In genomic region chr5:110512266-110512665, GRCh38 we compare ENCODE assay signal across 37 cellular contexts.
A peak's percentile ranks its signal among the peaks of the same experiment; 100 is the strongest.
DNase-seq lines count a peak whose midpoint lies in the region; ATAC-seq, FAIRE-seq and TF ChIP-seq lines count a peak whose summit lies in the region.
"Had no signal": no experiment of that assay in that cellular context is flagged by ENCODE, and none has a peak within 500 bp of the region (broad histone marks: within the 10 kb centered on the region; RNA-seq: fewer than 3 reads in every experiment).

No MANE protein-coding gene starts in this region.

- no peak overlapping the region for H2BK12ac ChIP-seq in mesenchymal stem cell (ENCODE audit: low read length in 2 of 2)

- no peaks in the 10 kb centered on the region for H3K9me3 Mint-ChIP-seq in astrocyte (ENCODE audit: unreplicated experiment)
- no peaks in the 10 kb centered on the region for H3K9me3 Mint-ChIP-seq in activated T-cell treated with anti-CD3 and anti-CD28 coated beads, Interleukin-2, amount 50 U/mL, for 72 hours
- H3K9me3 Mint-ChIP-seq: CD4-positive, alpha-beta T cell; CD8-positive, alpha-beta memory T cell; CD8-positive, alpha-beta T cell had no signal

- H2BK120ac ChIP-seq in mesenchymal stem cell (ENCODE audit: low read depth, low read length) (no peak overlapping the region), mesendoderm (ENCODE audit: low read depth, low read length) (no peak overlapping the region)

- H4K20me1 ChIP-seq in astrocyte (ENCODE audit: insufficient read depth, low read length) (no peaks in the 10 kb centered on the region), MM.1S (ENCODE audit: insufficient read depth, low read length) (no peaks in the 10 kb centered on the region)
- H4K20me1 ChIP-seq: BLaER1; BLaER1 treated with 17β-estradiol and CSF1 and Interleukin-3, amounts not matched to agents 10 nM and 100 nM had no signal

- no peaks in the 10 kb centered on the region for H3K9me3 ChIP-seq in astrocyte (ENCODE audit: insufficient read depth, low read depth, low read length)
- no peaks in the 10 kb centered on the region for H3K9me3 ChIP-seq in mesenchymal stem cell (ENCODE audit: control insufficient read depth, low read length)
- no peaks in the 10 kb centered on the region for H3K9me3 ChIP-seq in MM.1S (replicated peaks; ENCODE audit: insufficient read depth, low read length)
- H3K9me3 ChIP-seq: A549; BE2C; BLaER1; BLaER1 treated with 17β-estradiol and CSF1 and Interleukin-3, amounts not matched to agents 10 nM and 100 nM; Caco-2 had no signal

- DNase-seq in amniotic epithelial cell (ENCODE audit: low read depth) (peak; percentile 3), astrocyte (ENCODE audit: low read depth) (peak; percentile 50), astrocyte of the hippocampus (ENCODE audit: low read depth, low spot score) (peak; percentile 37), mesenchymal stem cell (peak; percentile 14), GOT3 (lab: John Stamatoyannopoulos, UW) (no peak), MM.1S (no peak), mesendoderm (no peak)
- DNase-seq in activated T-cell treated with anti-CD3 and anti-CD28 coated beads, Interleukin-2, amount 50 U/mL, for 72 hours: no peak
- DNase-seq: 8988T; ACHN; AML-193; BE2C; C1 segment of cervical spinal cord; Caco-2; Calu3; CD4-positive, alpha-beta memory T cell; CD4-positive, alpha-beta T cell; CD4-positive, CD25-positive, alpha-beta regulatory T cell; CD8-positive, alpha-beta memory T cell; CD8-positive, alpha-beta T cell; COR-L47; DMS 273 treated with DMSO at 0.1 percent for 48 hours; DMS153; DMS53; DMS79; DMS79 treated with DMSO at 0.1 percent for 48 hours; DND-41; EL had no signal

- H3K4me1 ChIP-seq in astrocyte (ENCODE audit: insufficient read depth, low read length) (no peaks in the 10 kb centered on the region), mesenchymal stem cell (ENCODE audit: control insufficient read depth, insufficient read depth, low read depth, low read length) (no peaks in the 10 kb centered on the region), MM.1S (ENCODE audit: low read length) (no peaks in the 10 kb centered on the region), mesendoderm (ENCODE audit: control insufficient read depth, low read depth, low read length) (no peaks in the 10 kb centered on the region)
- H3K4me1 ChIP-seq: A549; BLaER1; BLaER1 treated with 17β-estradiol and CSF1 and Interleukin-3, amounts not matched to agents 10 nM and 100 nM; Caco-2 had no signal

- no peaks in the 10 kb centered on the region for H3K79me1 ChIP-seq in mesenchymal stem cell (replicated peaks; ENCODE audit: low read length, poor library complexity, severe bottlenecking)
- no peaks in the 10 kb centered on the region for H3K79me1 ChIP-seq in mesendoderm (ENCODE audit: low read length)

- WGBS in mesenchymal stem cell: 35% methylated on average over 1 of the region's 4 CpGs
- no CpG with 5 or more reads among the region's 4 CpGs for WGBS in mesendoderm (ENCODE audit: extremely low coverage, insufficient coverage, low lambda C conversion rate)

- H3K18ac ChIP-seq in mesenchymal stem cell (ENCODE audit: low read depth in 1 of 2, low read length in 2 of 2): no peak overlapping the region
- H3K18ac ChIP-seq in mesendoderm (ENCODE audit: low read length): no peak overlapping the region

- H3K4me3 ChIP-seq in astrocyte (ENCODE audit: insufficient read depth, low read depth, low read length): no peak overlapping the region
- no peak overlapping the region for H3K4me3 ChIP-seq in mesenchymal stem cell (ENCODE audit: insufficient read depth in 1 of 2, low read depth in 1 of 2, low read length in 2 of 2)
- H3K4me3 ChIP-seq in MM.1S (ENCODE audit: low read length): no peak overlapping the region
- H3K4me3 ChIP-seq in mesendoderm (ENCODE audit: low read length): no peak overlapping the region
- H3K4me3 ChIP-seq: A549; BLaER1; BLaER1 treated with 17β-estradiol and CSF1 and Interleukin-3, amounts not matched to agents 10 nM and 100 nM had no signal

- H3K4me2 ChIP-seq in astrocyte (ENCODE audit: low read length) (no peak overlapping the region), mesenchymal stem cell (ENCODE audit: low read length, poor library complexity, severe bottlenecking) (no peak overlapping the region), MM.1S (ENCODE audit: low read depth, low read length) (no peak overlapping the region), mesendoderm (ENCODE audit: low read length) (no peak overlapping the region)
- H3K4me2 ChIP-seq: A549; BLaER1; BLaER1 treated with 17β-estradiol and CSF1 and Interleukin-3, amounts not matched to agents 10 nM and 100 nM had no signal

- H3K27ac ChIP-seq in astrocyte (ENCODE audit: low read depth, low read length) (no peak overlapping the region), mesenchymal stem cell (ENCODE audit: low read length, poor library complexity, severe bottlenecking) (no peak overlapping the region), MM.1S (ENCODE audit: low read length) (no peak overlapping the region), mesendoderm (ENCODE audit: low read depth, low read length) (no peak overlapping the region)
- H3K27ac ChIP-seq: 22Rv1; A549; BLaER1; BLaER1 treated with 17β-estradiol and CSF1 and Interleukin-3, amounts not matched to agents 10 nM and 100 nM; C4-2B had no signal

- H3K23ac ChIP-seq in mesenchymal stem cell (ENCODE audit: low read length in 2 of 2) (no peak overlapping the region), mesendoderm (ENCODE audit: low read length) (no peak overlapping the region)

- no peak for TF ChIP-seq CTCF in astrocyte (IDR thresholded peaks at IDR 0.05; ENCODE audit: insufficient read depth, low read depth, low read length)
- TF ChIP-seq CTCF in MM.1S (IDR thresholded peaks at IDR 0.05; ENCODE audit: low read length): no peak

- H2BK15ac ChIP-seq in mesenchymal stem cell (ENCODE audit: low read depth, poor library complexity, severe bottlenecking) (no peak overlapping the region), mesendoderm (replicated peaks; ENCODE audit: low read depth) (no peak overlapping the region)

- H4K8ac ChIP-seq in mesenchymal stem cell (ENCODE audit: low read length) (no peak overlapping the region), mesendoderm (ENCODE audit: low read depth, low read length) (no peak overlapping the region)

- H3K79me2 ChIP-seq in astrocyte (ENCODE audit: insufficient read depth, low read length) (no peaks in the 10 kb centered on the region), MM.1S (ENCODE audit: low read length) (no peaks in the 10 kb centered on the region), mesendoderm (ENCODE audit: control insufficient read depth, insufficient read depth, low read length) (no peaks in the 10 kb centered on the region)

- H3K4ac ChIP-seq in mesenchymal stem cell (ENCODE audit: low read depth in 1 of 2, low read length in 2 of 2) (no peak overlapping the region), mesendoderm (ENCODE audit: low read depth, low read length) (no peak overlapping the region)

- no peak for FAIRE-seq in astrocyte (lab: Jason Lieb, UNC)
- FAIRE-seq: A204.1, A549, D721Med had no signal

- no peak overlapping the region for H3K27ac Mint-ChIP-seq in astrocyte (ENCODE audit: unreplicated experiment)
- H3K27ac Mint-ChIP-seq in activated T-cell treated with anti-CD3 and anti-CD28 coated beads, Interleukin-2, amount 50 U/mL, for 72 hours: no peak overlapping the region
- H3K27ac Mint-ChIP-seq: B cell; CD14-positive monocyte; CD4-positive, alpha-beta memory T cell; CD4-positive, alpha-beta T cell; CD4-positive, CD25-positive, alpha-beta regulatory T cell; CD8-positive, alpha-beta memory T cell; CD8-positive, alpha-beta T cell had no signal

- no peak for ATAC-seq in activated T-cell treated with anti-CD3 and anti-CD28 coated beads, Interleukin-2, amount 50 U/mL, for 72 hours (replicated peaks in 1 of 2)
- ATAC-seq: A549; CD8-positive, alpha-beta T cell had no signal

- H3F3A ChIP-seq in MM.1S (ENCODE audit: insufficient read depth, low read length): no peaks in the 10 kb centered on the region

- H3K9me2 ChIP-seq in MM.1S (replicated peaks; ENCODE audit: insufficient read depth, low read length): no peaks in the 10 kb centered on the region

- no peak overlapping the region for H2AK5ac ChIP-seq in mesenchymal stem cell (ENCODE audit: low read length, severe bottlenecking)
- no peak overlapping the region for H2AK5ac ChIP-seq in mesendoderm (ENCODE audit: low read length)

- H3K27me3 Mint-ChIP-seq in astrocyte (ENCODE audit: low read depth, unreplicated experiment): no peaks in the 10 kb centered on the region
- H3K27me3 Mint-ChIP-seq in activated T-cell treated with anti-CD3 and anti-CD28 coated beads, Interleukin-2, amount 50 U/mL, for 72 hours (ENCODE audit: low read depth): no peaks in the 10 kb centered on the region
- H3K27me3 Mint-ChIP-seq: B cell; CD4-positive, CD25-positive, alpha-beta regulatory T cell had no signal

- H3K36me3 Mint-ChIP-seq in astrocyte (ENCODE audit: low read depth, unreplicated experiment): no peaks in the 10 kb centered on the region
- no peaks in the 10 kb centered on the region for H3K36me3 Mint-ChIP-seq in activated T-cell treated with anti-CD3 and anti-CD28 coated beads, Interleukin-2, amount 50 U/mL, for 72 hours (ENCODE audit: insufficient read depth in 2 of 2)
- H3K36me3 Mint-ChIP-seq: CD14-positive monocyte; CD4-positive, alpha-beta memory T cell; CD4-positive, CD25-positive, alpha-beta regulatory T cell; CD8-positive, alpha-beta memory T cell; CD8-positive, alpha-beta T cell had no signal

- no peak overlapping the region for H4K5ac ChIP-seq in mesendoderm (ENCODE audit: low read length)

- H3K4me1 Mint-ChIP-seq in astrocyte (ENCODE audit: low read depth, unreplicated experiment): peaks cover 5% of the 10 kb centered on the region
- no peaks in the 10 kb centered on the region for H3K4me1 Mint-ChIP-seq in activated T-cell treated with anti-CD3 and anti-CD28 coated beads, Interleukin-2, amount 50 U/mL, for 72 hours (ENCODE audit: low read depth)
- H3K4me1 Mint-ChIP-seq: B cell; CD14-positive monocyte; CD4-positive, alpha-beta memory T cell; CD4-positive, CD25-positive, alpha-beta regulatory T cell; CD8-positive, alpha-beta memory T cell had no signal

- H3K36me3 ChIP-seq in astrocyte (ENCODE audit: insufficient read depth, low read length) (no peaks in the 10 kb centered on the region), mesenchymal stem cell (ENCODE audit: control insufficient read depth in 1 of 2, insufficient read depth in 2 of 2, low read depth in 1 of 2, low read length in 2 of 2) (no peaks in the 10 kb centered on the region), MM.1S (replicated peaks; ENCODE audit: insufficient read depth, low read length) (no peaks in the 10 kb centered on the region), mesendoderm (ENCODE audit: control insufficient read depth, insufficient read depth, low read length) (no peaks in the 10 kb centered on the region)
- H3K36me3 ChIP-seq: BE2C; BLaER1; BLaER1 treated with 17β-estradiol and CSF1 and Interleukin-3, amounts not matched to agents 10 nM and 100 nM had no signal

- H2AFZ ChIP-seq in astrocyte (ENCODE audit: low read depth, low read length) (no peak overlapping the region), mesenchymal stem cell (ENCODE audit: low read depth, low read length) (no peak overlapping the region), MM.1S (ENCODE audit: low read length) (no peak overlapping the region)

- H3K14ac ChIP-seq in mesenchymal stem cell (ENCODE audit: low read length in 2 of 2): no peak overlapping the region

- no peak overlapping the region for H4K91ac ChIP-seq in mesenchymal stem cell (ENCODE audit: low read length)

- no peak overlapping the region for H3K4me3 Mint-ChIP-seq in astrocyte (ENCODE audit: unreplicated experiment)
- no peak overlapping the region for H3K4me3 Mint-ChIP-seq in activated T-cell treated with anti-CD3 and anti-CD28 coated beads, Interleukin-2, amount 50 U/mL, for 72 hours
- H3K4me3 Mint-ChIP-seq: B cell; CD14-positive monocyte; CD4-positive, alpha-beta memory T cell; CD4-positive, alpha-beta T cell; CD4-positive, CD25-positive, alpha-beta regulatory T cell; CD8-positive, alpha-beta memory T cell; CD8-positive, alpha-beta T cell had no signal

- H2BK5ac ChIP-seq in mesenchymal stem cell (ENCODE audit: low read depth, low read length, poor library complexity, severe bottlenecking) (no peak overlapping the region), mesendoderm (ENCODE audit: low read length) (no peak overlapping the region)

- H3K9ac ChIP-seq in astrocyte (ENCODE audit: low read length) (no peak overlapping the region), mesenchymal stem cell (ENCODE audit: low read length) (no peak overlapping the region), MM.1S (ENCODE audit: low read length) (no peak overlapping the region), mesendoderm (ENCODE audit: low read length) (no peak overlapping the region)
- H3K9ac ChIP-seq: BLaER1; BLaER1 treated with 17β-estradiol and CSF1 and Interleukin-3, amounts not matched to agents 10 nM and 100 nM had no signal

- no peak overlapping the region for H3K56ac ChIP-seq in mesendoderm (ENCODE audit: low read length)

- H3K27me3 ChIP-seq in astrocyte (ENCODE audit: insufficient read depth, low read length) (no peaks in the 10 kb centered on the region), mesenchymal stem cell (ENCODE audit: control insufficient read depth in 1 of 2, insufficient read depth in 1 of 2, low read length in 2 of 2) (no peaks in the 10 kb centered on the region), MM.1S (replicated peaks; ENCODE audit: insufficient read depth, low read length) (no peaks in the 10 kb centered on the region), mesendoderm (ENCODE audit: insufficient read depth, low read length, poor library complexity) (no peaks in the 10 kb centered on the region)
- H3K27me3 ChIP-seq: BE2C; BLaER1; BLaER1 treated with 17β-estradiol and CSF1 and Interleukin-3, amounts not matched to agents 10 nM and 100 nM had no signal

Comparison
In these comparisons a context has a peak if more than half of its experiments do, and no peak if none do; other contexts are left out.
1. DNase-seq: peak in amniotic epithelial cell (single experiment), astrocyte (single experiment), astrocyte of the hippocampus (single experiment) and mesenchymal stem cell (single experiment); none in activated T-cell treated with anti-CD3 and anti-CD28 coated beads, Interleukin-2, amount 50 U/mL, for 72 hours (0 of 2), GOT3 (single experiment), MM.1S (single experiment) and mesendoderm (single experiment).